In the genomic region with DNA sequence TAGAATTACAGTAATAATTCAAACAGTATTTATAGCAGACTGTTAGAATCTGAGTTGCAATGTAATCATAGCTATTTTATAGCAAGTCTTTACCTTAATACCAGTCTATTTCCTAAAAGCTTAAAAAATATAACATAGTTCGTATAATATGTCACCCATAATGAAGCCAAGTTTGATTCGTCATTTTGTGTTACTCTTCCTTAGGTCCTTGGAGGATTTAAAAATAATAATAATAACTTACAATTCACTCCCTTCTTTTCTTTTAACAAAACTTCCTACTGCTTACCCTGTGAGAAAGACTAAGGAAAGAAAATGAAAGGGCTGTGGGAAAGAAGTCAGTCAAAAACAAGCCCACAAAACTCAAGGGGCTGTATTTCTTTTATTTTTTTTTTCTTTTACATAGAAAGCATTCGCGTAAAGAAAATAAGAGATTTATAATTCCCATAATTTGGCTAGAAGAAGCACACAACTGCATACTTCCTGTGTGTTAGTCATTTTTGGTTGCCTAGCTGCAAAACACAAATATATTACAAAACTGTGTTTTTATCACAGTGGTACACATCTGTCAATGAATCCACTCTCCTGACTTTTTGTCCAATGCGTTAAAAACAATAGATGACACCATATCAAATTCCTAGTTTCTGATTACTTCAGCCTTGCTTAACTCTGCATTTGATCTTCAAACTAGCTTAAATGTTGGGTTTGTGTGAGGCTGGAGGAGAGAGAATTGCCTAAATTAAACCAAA, we compare ENCODE assay signal across 12 cellular contexts.
DNase-seq lines count a peak whose midpoint lies in the region; ATAC-seq, FAIRE-seq and TF ChIP-seq lines count a peak whose summit lies in the region.
"Had no signal": no experiment of that assay in that cellular context is flagged by ENCODE, and none has a peak within 500 bp of the region (broad histone marks: within the 10 kb centered on the region; RNA-seq: fewer than 3 reads in every experiment).

No MANE protein-coding gene starts in this region.

- no peak overlapping the region for H2BK15ac ChIP-seq in neuronal stem cell (ENCODE audit: low read length)

- no peak overlapping the region for H3K23ac ChIP-seq in neuronal stem cell (ENCODE audit: low read depth, low read length, poor library complexity)

- H3K4me2 ChIP-seq in fibroblast of lung (ENCODE audit: extremely low read depth, insufficient read depth, low read length): peak overlapping the region; percentile 80
- H3K4me2 ChIP-seq in neuronal stem cell (ENCODE audit: insufficient read depth, low read length, poor library complexity, severe bottlenecking): no peak overlapping the region

- no peaks in the 10 kb centered on the region for H3K79me1 ChIP-seq in neuronal stem cell (ENCODE audit: low read depth, low read length)

- peak overlapping the region; percentile 45 for H3K9ac ChIP-seq in fibroblast of lung (ENCODE audit: insufficient read depth, low read length)
- H3K9ac ChIP-seq in neuronal stem cell (ENCODE audit: low read depth, low read length, poor library complexity): no peak overlapping the region

- no peak for FAIRE-seq in RCC 7860 (lab: Jason Lieb, UNC)
- FAIRE-seq: A204.1, colon had no signal

- H3K4me3 ChIP-seq in ACC112 (ENCODE audit: low read depth, low read length) (peak overlapping the region; percentile 65), fibroblast of lung (replicated peaks in 1 of 4; ENCODE audit: control extremely low read depth in 1 of 4, insufficient read depth in 1 of 4, low read depth in 3 of 4, low read length in 4 of 4) (peak overlapping the region in 2 of 4 experiments; percentile 11 to 22), neuronal stem cell (ENCODE audit: low read length in 2 of 2) (no peak overlapping the region)
- H3K4me3 ChIP-seq: testis had no signal

- H3K27me3 ChIP-seq in ACC112 (ENCODE audit: insufficient read depth, low read length) (no peaks in the 10 kb centered on the region), fibroblast of lung (ENCODE audit: control insufficient read depth, insufficient read depth, low read length) (no peaks in the 10 kb centered on the region), neuronal stem cell (ENCODE audit: control insufficient read depth in 3 of 3, insufficient read depth in 3 of 3, low read depth in 1 of 3, low read length in 3 of 3) (peaks cover 0 to 2% (median 0%) of the 10 kb centered on the region in 3 experiments)
- H3K27me3 ChIP-seq: testis had no signal

- no peak overlapping the region for H3K4ac ChIP-seq in neuronal stem cell (ENCODE audit: low read length)

- H4K20me1 ChIP-seq in fibroblast of lung (ENCODE audit: control insufficient read depth, extremely low read depth, insufficient read depth, low read length): no peaks in the 10 kb centered on the region

- no peak for TF ChIP-seq CTCF in fibroblast of lung (conservative IDR thresholded peaks at IDR 0.05 in 1 of 2, IDR thresholded peaks at IDR 0.05 in 1 of 2; ENCODE audit: low read depth in 1 of 2, low read length in 2 of 2)

- H3K4me1 ChIP-seq in ACC112 (ENCODE audit: control insufficient read depth, insufficient read depth, low read length, unreplicated experiment) (peaks cover 40% of the 10 kb centered on the region), fibroblast of lung (ENCODE audit: control insufficient read depth, extremely low read depth, insufficient read depth, low read length) (peaks cover 8% of the 10 kb centered on the region), neuronal stem cell (ENCODE audit: control insufficient read depth in 2 of 2, insufficient read depth in 1 of 2, low read depth in 1 of 2, low read length in 2 of 2) (no peaks in the 10 kb centered on the region)
- H3K4me1 ChIP-seq: testis had no signal

- peak overlapping the region; percentile 100 for H3K27ac ChIP-seq in ACC112 (ENCODE audit: low read depth, low read length)
- peak overlapping the region; percentile 94 for H3K27ac ChIP-seq in fibroblast of lung (ENCODE audit: insufficient read depth, low read length)
- H3K27ac ChIP-seq in neuronal stem cell (replicated peaks; ENCODE audit: low read length): no peak overlapping the region
- H3K27ac ChIP-seq: testis had no signal

- ATAC-seq in HG03520 (IDR thresholded peaks at IDR 0.05; ENCODE audit: unreplicated experiment): no peak
- ATAC-seq in GM18502 (IDR thresholded peaks at IDR 0.05; ENCODE audit: poor library complexity, unreplicated experiment): no peak

- H2BK5ac ChIP-seq in neuronal stem cell (ENCODE audit: low read length): no peak overlapping the region

- no peaks in the 10 kb centered on the region for H3K9me3 ChIP-seq in fibroblast of lung (ENCODE audit: control insufficient read depth, insufficient read depth, low read depth, low read length)
- no peaks in the 10 kb centered on the region for H3K9me3 ChIP-seq in neuronal stem cell (replicated peaks in 1 of 2; ENCODE audit: control insufficient read depth in 2 of 2, insufficient read depth in 1 of 2, low read depth in 1 of 2, low read length in 2 of 2)
- H3K9me3 ChIP-seq: testis had no signal

- no peak overlapping the region for H3K14ac ChIP-seq in neuronal stem cell (ENCODE audit: low read length)

- in situ Hi-C loops in KBM-7 (cut with MboI; ENCODE audit: low pct_unique_long_range_greater_than_20kb, low sequenced_read_pairs): no loop called here

- peak; percentile 40 for DNase-seq in RCC 7860 (ENCODE audit: low spot score)
- DNase-seq in fibroblast of lung (ENCODE audit: low read depth in 2 of 2): peak; percentile 88 to 94
- DNase-seq in neuronal stem cell (ENCODE audit: low spot score): no peak
- no peak for DNase-seq in KBM-7
- DNase-seq in NK-92 treated with Interleukin-12 subunit alpha and Interleukin-12 subunit beta, amount 100 ng/mL, for 24 hours (lab: John Stamatoyannopoulos, UW): no peak
- DNase-seq: NCI-H1694 treated with DMSO at 0.1 percent for 48 hours, testis had no signal

- no peak overlapping the region for H3K18ac ChIP-seq in neuronal stem cell (ENCODE audit: low read length)

- H2BK120ac ChIP-seq in neuronal stem cell (ENCODE audit: low read depth, low read length): no peak overlapping the region

- peak overlapping the region; percentile 39 for H2AFZ ChIP-seq in ACC112 (ENCODE audit: low read length, unreplicated experiment)
- H2AFZ ChIP-seq in fibroblast of lung (ENCODE audit: low read length): no peak overlapping the region
- peak overlapping the region; percentile 11 for H2AFZ ChIP-seq in neuronal stem cell (ENCODE audit: low read length)

- H3K36me3 ChIP-seq in ACC112 (ENCODE audit: insufficient read depth, low read length) (no peaks in the 10 kb centered on the region), fibroblast of lung (ENCODE audit: control insufficient read depth, insufficient read depth, low read length) (no peaks in the 10 kb centered on the region), neuronal stem cell (replicated peaks in 1 of 2; ENCODE audit: control insufficient read depth in 2 of 2, insufficient read depth in 2 of 2, low read length in 2 of 2) (no peaks in the 10 kb centered on the region)

- no peaks in the 10 kb centered on the region for H3K79me2 ChIP-seq in ACC112 (ENCODE audit: control insufficient read depth, insufficient read depth, low read length, unreplicated experiment)
- no peaks in the 10 kb centered on the region for H3K79me2 ChIP-seq in fibroblast of lung (ENCODE audit: control insufficient read depth, insufficient read depth, low read length)

- no peak overlapping the region for H4K91ac ChIP-seq in neuronal stem cell (ENCODE audit: low read depth, low read length, poor library complexity)

- H2BK12ac ChIP-seq in neuronal stem cell (ENCODE audit: low read length): no peak overlapping the region

- no peak overlapping the region for H2AK5ac ChIP-seq in neuronal stem cell (ENCODE audit: low read depth, low read length)

- WGBS in neuronal stem cell (ENCODE audit: extremely low coverage in 2 of 2, insufficient read length in 2 of 2, insufficient replicate concordance in 1 of 2), 2 donors: no CpG with 5 or more reads among the region's 5 CpGs

- H4K8ac ChIP-seq in neuronal stem cell (ENCODE audit: low read depth, low read length): no peak overlapping the region

Comparison
In these comparisons a context has a peak if more than half of its experiments do, and no peak if none do; other contexts are left out.
1. DNase-seq: peak in RCC 7860 (single experiment) and fibroblast of lung (2 of 2); none in neuronal stem cell (single experiment), KBM-7 (single experiment) and NK-92 treated with Interleukin-12 subunit alpha and Interleukin-12 subunit beta, amount 100 ng/mL, for 24 hours (single experiment).